8 cellular contexts compared by ENCODE assay signal in genomic region chr9:37390759-37391158, GRCh38. TPM values are rescaled to one million over a fixed set of nuclear protein-coding genes. Genes with fewer than 3 reads are reported as not detected.
DNase-seq lines count a peak whose midpoint lies in the region; ATAC-seq, FAIRE-seq and TF ChIP-seq lines count a peak whose summit lies in the region.

No MANE protein-coding gene starts in this region.

- H3K36me3 ChIP-seq in WERI-Rb-1 (no peaks in the 10 kb centered on the region), HepG2 (replicated peaks in 1 of 2; ENCODE audit: control insufficient read depth in 1 of 2, insufficient read depth in 2 of 2, low read length in 2 of 2) (no peaks in the 10 kb centered on the region)

- H3K4me2 ChIP-seq in HepG2 (ENCODE audit: low read depth, low read length) = no peak overlapping the region

- no peak overlapping the region for H3K27ac ChIP-seq in WERI-Rb-1
- no peak overlapping the region for H3K27ac ChIP-seq in HepG2 (ENCODE audit: extremely low read length, insufficient read depth, low read length)

- intact Hi-C loops in HepG2 (cut with micrococcal nuclease; ENCODE audit: unreplicated experiment) = loop anchor here (1.0 kb wide), 1 partner anchor 395 kb away; no protein-coding TSS in a partner anchor
- intact Hi-C loops in left cardiac atrium (cut with DNase I) = no loop called here

- peak; percentile 10; the same call in 1 of the 2 replicates for TF ChIP-seq RAD21 in HepG2 (CRISPR knock-in tag; IDR thresholded peaks at IDR 0.05)

- TF ChIP-seq POLR2A in HepG2 (IDR thresholded peaks at IDR 0.05; ENCODE audit: insufficient read depth in 1 of 2, low read depth in 2 of 2, low read length in 2 of 2) = no peak

- H3K4me3 ChIP-seq in WERI-Rb-1 (ENCODE audit: low read depth, low read length) (no peak overlapping the region), HepG2 (replicated peaks in 1 of 3; ENCODE audit: insufficient read depth in 1 of 3, low read depth in 2 of 3, low read length in 3 of 3) (no peak overlapping the region)

- CTCF ChIA-PET in HepG2 (lab: Yijun Ruan, JAX; ENCODE audit: low intra/inter-chr PET ratio, low total read pairs) = interaction anchor here (1.9 kb wide), 1 partner anchor 593 kb away, joined by 4 read pairs; no protein-coding TSS in a partner anchor

- no peaks in the 10 kb centered on the region for H3K9me3 ChIP-seq in WERI-Rb-1 (ENCODE audit: severe bottlenecking)
- H3K9me3 ChIP-seq in HepG2 (ENCODE audit: low read length) = no peaks in the 10 kb centered on the region

- peak; percentile 70 for FAIRE-seq in HepG2 (lab: Jason Lieb, UNC)

- POLR2A ChIA-PET in HepG2 (lab: Yijun Ruan, JAX) = no interaction called here

- no TSS peak for BruUV-seq in HepG2 (replicated peaks; lab: Mats Ljungman, UMichigan)

- TF ChIP-seq EP300 in HepG2 (IDR thresholded peaks at IDR 0.05; ENCODE audit: low read depth in 2 of 2, low read length in 2 of 2) (no peak), HepG2 (CRISPR knock-in tag; IDR thresholded peaks at IDR 0.05; ENCODE audit: borderline replicate concordance) (no peak)

- in situ Hi-C loops in HepG2 (cut with HindIII; ENCODE audit: extremely low pct_ligation_motif_present, low pct_unique_long_range_greater_than_20kb) = no loop called here

- H3K9ac ChIP-seq in HepG2 (ENCODE audit: insufficient read depth, low read depth, low read length) = no peak overlapping the region

- H3K27me3 ChIP-seq in WERI-Rb-1 (ENCODE audit: insufficient read depth, low read depth, severe bottlenecking) = no peaks in the 10 kb centered on the region
- peaks cover 1 to 6% of the 10 kb centered on the region in 2 experiments; a peak in 2 of 5 replicates for H3K27me3 ChIP-seq in HepG2 (ENCODE audit: control insufficient read depth in 1 of 2, insufficient read depth in 2 of 2, low read length in 2 of 2)

- peak; percentile 38 for DNase-seq in ELR (ENCODE audit: low read depth)
- DNase-seq in WERI-Rb-1 = peak; percentile 45
- peak; percentile 30 for DNase-seq in HepG2 (ENCODE audit: low spot score)
- DNase-seq in hippocampal formation (lab: John Stamatoyannopoulos, UW) = no peak
- DNase-seq in left cardiac atrium = no peak
- no peak for DNase-seq in amniotic stem cell (lab: John Stamatoyannopoulos, UW)

- H4K20me1 ChIP-seq in HepG2 (ENCODE audit: insufficient read depth, low read length) = no peaks in the 10 kb centered on the region

- peak; percentile 92 for ATAC-seq in GM19351 (IDR thresholded peaks at IDR 0.05; ENCODE audit: unreplicated experiment)
- peak; percentile 75 for ATAC-seq in HG03103 (IDR thresholded peaks at IDR 0.05; ENCODE audit: low read depth, unreplicated experiment)
- ATAC-seq in HepG2 = peak; percentile 65
- no peak for ATAC-seq in left cardiac atrium

- peak; percentile 66 for TF ChIP-seq CTCF in WERI-Rb-1 (IDR thresholded peaks at IDR 0.05; ENCODE audit: low read depth, low read length)
- peak; percentile 65 for TF ChIP-seq CTCF in HepG2 (CRISPR knock-in tag; IDR thresholded peaks at IDR 0.05)

- 5% methylated on average over 7 of the region's 7 CpGs for WGBS in HepG2 (ENCODE audit: low lambda C conversion rate)

- no peak overlapping the region for H2AFZ ChIP-seq in HepG2 (ENCODE audit: low read length)

- H3K79me2 ChIP-seq in HepG2 (ENCODE audit: insufficient read depth, low read length) = no peaks in the 10 kb centered on the region

- peaks cover 24% of the 10 kb centered on the region for H3K4me1 ChIP-seq in HepG2 (ENCODE audit: insufficient read depth, low read length)

TF ChIP-seq in HepG2, 621 proteins besides CTCF, POLR2A, EP300 and RAD21:
- no peak for TF ChIP-seq MXI1 (IDR thresholded peaks at IDR 0.05; ENCODE audit: borderline replicate concordance, low read depth, low read length)
- TF ChIP-seq ZMYM2 (CRISPR knock-in tag; IDR thresholded peaks at IDR 0.05) = no peak
- no peak for TF ChIP-seq PCBP1 (IDR thresholded peaks at IDR 0.05; ENCODE audit: borderline replicate concordance, low read depth, low read length)
- TF ChIP-seq ZUFSP (CRISPR knock-in tag; IDR thresholded peaks at IDR 0.05; ENCODE audit: borderline replicate concordance) = no peak
- TF ChIP-seq XRCC5 (optimal IDR thresholded peaks at IDR 0.05; ENCODE audit: low read length) = peak; percentile 37
- TF ChIP-seq CBX1 (IDR thresholded peaks at IDR 0.05; ENCODE audit: low read depth) = no peak
- peak; percentile 54 for TF ChIP-seq SMC3 (IDR thresholded peaks at IDR 0.05; ENCODE audit: low read length)
- no peak for TF ChIP-seq FOSL2 (CRISPR knock-in tag; IDR thresholded peaks at IDR 0.05)
- TF ChIP-seq STAG1 (CRISPR knock-in tag; IDR thresholded peaks at IDR 0.05) = peak; percentile 61
- no peak for TF ChIP-seq THAP7 (CRISPR knock-in tag; IDR thresholded peaks at IDR 0.05)
- no peak for TF ChIP-seq ZNF616 (CRISPR knock-in tag; IDR thresholded peaks at IDR 0.05; ENCODE audit: low read depth)
- no peak for TF ChIP-seq ZNF850 (CRISPR knock-in tag; conservative IDR thresholded peaks at IDR 0.05)
- TF ChIP-seq ZNF180 (CRISPR knock-in tag; IDR thresholded peaks at IDR 0.05; ENCODE audit: borderline replicate concordance, low read depth) = no peak
- no peak for TF ChIP-seq ZIK1 (CRISPR knock-in tag; IDR thresholded peaks at IDR 0.05; ENCODE audit: borderline replicate concordance, low read depth)
- no peak for TF ChIP-seq CAMTA2 (CRISPR knock-in tag; IDR thresholded peaks at IDR 0.05; ENCODE audit: borderline replicate concordance)

RNA-seq across cellular contexts. Expression of gene GRHPR, which starts 31.7 kb away (rescaled TPM):
- total RNA-seq in HepG2 (2016; rRNA removed; fragmentation: Illumina TruSeq; extraction: Trizol) (115 and 127 TPM in 2 replicates), left cardiac atrium (100 to 1,000 TPM in 1 of 2 donors, 10 to 100 TPM in 1; 86.6 to 109 TPM)
- 58.9 and 75.1 TPM in 2 replicates for total RNA-seq in HepG2 (2016; cell fraction: cytosol; rRNA removed; fragmentation: Illumina TruSeq; extraction: Trizol; ENCODE audit: low read depth)
- 119 and 128 TPM in 2 replicates for total RNA-seq in HepG2 (2016; cell fraction: insoluble cytoplasmic fraction; rRNA removed; fragmentation: Illumina TruSeq; extraction: Trizol)
- 66.5 and 84.7 TPM in 2 replicates for total RNA-seq in HepG2 (2016; cell fraction: membrane; rRNA removed; fragmentation: Illumina TruSeq; extraction: Trizol)
- 73.9 and 76.5 TPM in 2 replicates for total RNA-seq in HepG2 (2016; cell fraction: nucleus; rRNA removed; fragmentation: Illumina TruSeq; extraction: Trizol)
- polyA plus RNA-seq in HepG2 (2011; rRNA removed) = 113 and 127 TPM in 2 replicates
- 126 and 161 TPM in 2 replicates for polyA plus RNA-seq in HepG2 (2011; cell fraction: cytosol; rRNA removed)
- 121 and 122 TPM in 2 replicates for polyA plus RNA-seq in HepG2 (2011; cell fraction: nucleus; rRNA removed)
- polyA plus RNA-seq in HepG2 (2012) = 66.2 and 76.0 TPM in 2 replicates
- polyA plus RNA-seq in HepG2 (2016; cell fraction: cytosol; fragmentation: Illumina TruSeq; extraction: Trizol; ENCODE audit: low read depth) = 48.7 and 72.2 TPM in 2 replicates
- 135 and 143 TPM in 2 replicates for polyA plus RNA-seq in HepG2 (2016; cell fraction: insoluble cytoplasmic fraction; fragmentation: Illumina TruSeq; extraction: Trizol; ENCODE audit: low read depth)
- polyA plus RNA-seq in HepG2 (2016; cell fraction: membrane; fragmentation: Illumina TruSeq; extraction: Trizol; ENCODE audit: low read depth) = 58.4 and 72.9 TPM in 2 replicates
- polyA plus RNA-seq in HepG2 (2016; cell fraction: nucleus; fragmentation: Illumina TruSeq; extraction: Trizol; ENCODE audit: insufficient read depth, low read depth) = 111 and 117 TPM in 2 replicates
- polyA minus RNA-seq in HepG2 (2011; rRNA and poly(A)+ RNA removed; ENCODE audit: low replicate concordance) = 126 and 157 TPM in 2 replicates
- polyA minus RNA-seq in HepG2 (2011; cell fraction: cytosol; rRNA and poly(A)+ RNA removed) = 42.8 and 47.7 TPM in 2 replicates
- 54.1 and 61.8 TPM in 2 replicates for polyA minus RNA-seq in HepG2 (2011; cell fraction: nucleus; rRNA and poly(A)+ RNA removed)

Comparison
In these comparisons a context has a peak if more than half of its experiments do, and no peak if none do; other contexts are left out.
1. DNase-seq: peak in ELR (single experiment), WERI-Rb-1 (single experiment) and HepG2 (single experiment); none in hippocampal formation (0 of 2), left cardiac atrium (single experiment) and amniotic stem cell (single experiment).
2. ATAC-seq: peak in GM19351 (single experiment), HG03103 (single experiment) and HepG2 (single experiment); none in left cardiac atrium (0 of 2).